ENCODE assay signal across 1 cellular context in genomic region chr5:76388791-76389512, GRCh38.
TF ChIP-seq lines count a peak whose summit lies in the region.

No MANE protein-coding gene starts in this region.

TF ChIP-seq in K562, 482 proteins besides CTCF, POLR2A, EP300 and RAD21 (continued from another document):
- TF ChIP-seq ETS2 (tag; IDR thresholded peaks at IDR 0.05; ENCODE audit: borderline replicate concordance, poor library complexity, severe bottlenecking) (no peak), ZNF696 (CRISPR knock-in tag; conservative IDR thresholded peaks at IDR 0.05) (no peak)
TF ChIP-seq in K562: peak in this region for 0.
